ENCODE assay signal across 30 cellular contexts in the genomic region with DNA sequence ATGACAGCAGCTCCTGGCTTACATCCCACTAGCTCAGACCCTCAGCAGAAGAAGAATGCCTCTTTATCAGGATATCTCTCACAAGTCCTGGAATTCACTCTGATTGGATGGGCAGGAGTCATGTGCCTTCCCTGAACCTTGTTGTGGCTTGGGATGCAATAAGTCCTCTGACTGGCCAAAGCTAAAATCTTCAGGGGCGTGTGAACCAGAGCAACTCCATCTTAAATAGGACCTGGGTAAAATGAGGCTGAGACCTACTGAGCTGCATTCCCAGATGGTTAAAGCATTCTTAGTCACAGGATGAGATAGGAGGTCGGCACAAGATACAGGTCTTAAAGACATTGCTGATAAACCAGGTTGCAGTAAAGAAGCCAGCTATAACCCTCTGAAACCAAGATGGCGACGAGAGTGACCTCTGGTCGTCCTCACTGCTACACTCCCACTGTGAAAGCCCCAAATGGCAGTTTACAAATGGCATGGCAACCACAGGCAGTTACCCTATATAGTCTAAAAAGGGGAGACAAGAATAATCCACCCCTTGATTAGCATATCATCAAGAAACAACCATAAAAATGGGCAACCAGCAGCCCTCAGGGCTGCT.
"Had no signal": no experiment of that assay in that cellular context is flagged by ENCODE, and none has a peak within 500 bp of the region (broad histone marks: within the 10 kb centered on the region; RNA-seq: fewer than 3 reads in every experiment).

No MANE protein-coding gene starts in this region.

- H3K9me3 Mint-ChIP-seq: activated B cell treated with CpG ODN at 0.5 μM for 24 hours; activated CD8-positive, alpha-beta T cell treated with anti-CD3 and anti-CD28 coated beads for 36 hours; activated T-cell treated with anti-CD3 and anti-CD28 coated beads, Interleukin-2, amount 50 U/mL, for 4 hours; activated T-helper 17 cell treated with anti-CD3 and anti-CD28 coated beads, Interleukin-2, amount 50 U/mL, for 72 hours; central memory CD8-positive, alpha-beta T cell; T-helper 2 cell treated with Interferon-gamma antibody and Interleukin-4, amounts not matched to agents 5 μg/mL and 100 μg/mL, for 36 hours had no signal

- H3K36me3 ChIP-seq: brain microvascular endothelial cell, esophagus squamous epithelium, gastroesophageal sphincter, heart right ventricle, WERI-Rb-1 had no signal

- DNase-seq: activated B cell treated with CpG ODN at 0.5 μM for 24 hours; activated CD4-positive, alpha-beta T cell treated with anti-CD3 and anti-CD28 coated beads for 48 hours; activated CD4-positive, alpha-beta T cell treated with anti-CD3 and anti-CD28 coated beads, Interleukin-2, amount 50 U/mL, for 1 hour; activated CD4-positive, alpha-beta T cell treated with anti-CD3 and anti-CD28 coated beads, Interleukin-2, amount 50 U/mL, for 48 hours; activated CD8-positive, alpha-beta memory T cell treated with anti-CD3 and anti-CD28 coated beads for 24 hours; activated CD8-positive, alpha-beta T cell treated with anti-CD3 and anti-CD28 coated beads for 36 hours; activated effector memory CD4-positive, alpha-beta T cell treated with Interleukin-2 at 50 U/mL for 16 hours; activated gamma-delta T cell treated with Interleukin-2 at 50 U/mL for 16 hours; activated naive CD4-positive, alpha-beta T cell treated with anti-CD3 and anti-CD28 coated beads, Interleukin-2, amount 50 U/mL, for 16 hours; activated naive CD4-positive, alpha-beta T cell treated with Interleukin-2 at 50 U/mL for 16 hours; activated T-cell treated with anti-CD3 and anti-CD28 coated beads, Interleukin-2, amount 50 U/mL, for 4 hours; amniotic stem cell; anterior cingulate cortex; brain microvascular endothelial cell; dermis blood vessel endothelial cell; effector CD4-positive, alpha-beta T cell; esophagus squamous epithelium; foreskin melanocyte; heart right ventricle; T-helper 17 cell; T1000; WERI-Rb-1 had no signal

- H3K4me3 ChIP-seq: coronary artery, esophagus squamous epithelium, gastroesophageal sphincter, heart right ventricle had no signal

- H3K4me1 ChIP-seq: esophagus squamous epithelium, gastroesophageal sphincter had no signal

- H3K27ac ChIP-seq: brain microvascular endothelial cell, coronary artery, epithelial cell of prostate, esophagus squamous epithelium, gastroesophageal sphincter, heart right ventricle, WERI-Rb-1 had no signal

- H3K36me3 Mint-ChIP-seq: activated naive CD8-positive, alpha-beta T cell had no signal

- H3K27me3 ChIP-seq: brain microvascular endothelial cell had no signal

- H3K4me1 Mint-ChIP-seq: activated B cell treated with CpG ODN at 0.5 μM for 24 hours; activated T-helper 17 cell treated with anti-CD3 and anti-CD28 coated beads, Interleukin-2, amount 50 U/mL, for 72 hours; central memory CD8-positive, alpha-beta T cell; T-helper 17 cell had no signal

- H3K9me3 ChIP-seq: esophagus squamous epithelium, gastroesophageal sphincter had no signal

- H3K27ac Mint-ChIP-seq: activated B cell treated with CpG ODN at 0.5 μM for 24 hours; activated CD8-positive, alpha-beta T cell treated with anti-CD3 and anti-CD28 coated beads for 36 hours; activated naive CD8-positive, alpha-beta T cell; activated T-helper 17 cell treated with anti-CD3 and anti-CD28 coated beads, Interleukin-2, amount 50 U/mL, for 72 hours; T-helper 17 cell; T-helper 2 cell treated with Interferon-gamma antibody and Interleukin-4, amounts not matched to agents 5 μg/mL and 100 μg/mL, for 36 hours had no signal

- ATAC-seq: activated CD4-positive, CD25-positive, alpha-beta regulatory T cell treated with anti-CD3 and anti-CD28 coated beads, Interleukin-2, amount 50 U/mL, for 24 hours; activated CD8-positive, alpha-beta T cell treated with anti-CD3 and anti-CD28 coated beads for 36 hours; activated T-cell treated with anti-CD3 and anti-CD28 coated beads, Interleukin-2, amount 50 U/mL, for 4 hours; activated T-helper 17 cell treated with anti-CD3 and anti-CD28 coated beads, Interleukin-2, amount 50 U/mL, for 72 hours; gastroesophageal sphincter; heart right ventricle; T-helper 17 cell had no signal

- H3K4me3 Mint-ChIP-seq: activated B cell treated with CpG ODN at 0.5 μM for 24 hours; activated CD8-positive, alpha-beta T cell treated with anti-CD3 and anti-CD28 coated beads for 36 hours; activated naive CD8-positive, alpha-beta T cell; activated T-cell treated with anti-CD3 and anti-CD28 coated beads, Interleukin-2, amount 50 U/mL, for 4 hours; activated T-helper 17 cell treated with anti-CD3 and anti-CD28 coated beads, Interleukin-2, amount 50 U/mL, for 72 hours; central memory CD8-positive, alpha-beta T cell; T-helper 17 cell; T-helper 2 cell treated with Interferon-gamma antibody and Interleukin-4, amounts not matched to agents 5 μg/mL and 100 μg/mL, for 36 hours had no signal
